ENCODE assay signal across 1 cellular context in genomic region chr3:57949344-57949743, GRCh38.
TF ChIP-seq lines count a peak whose summit lies in the region.

No MANE protein-coding gene starts in this region.

TF ChIP-seq in H1, 55 proteins besides CTCF, POLR2A, EP300 and RAD21:
- TF ChIP-seq SIX5 (IDR thresholded peaks at IDR 0.05; ENCODE audit: low read depth, low read length) (no peak), YY1 (IDR thresholded peaks at IDR 0.05; ENCODE audit: low read depth, low read length) (no peak), KDM5A (IDR thresholded peaks at IDR 0.05; ENCODE audit: low read length) (no peak), EZH2 (IDR thresholded peaks at IDR 0.05; ENCODE audit: low read depth, low read length, severe bottlenecking) (no peak), RFX5 (IDR thresholded peaks at IDR 0.05; ENCODE audit: borderline replicate concordance, low read depth, low read length) (no peak), BACH1 (IDR thresholded peaks at IDR 0.05; ENCODE audit: low read length) (no peak), POLR2AphosphoS5 (IDR thresholded peaks at IDR 0.05; ENCODE audit: low read depth, low read length) (no peak), CBX8 (IDR thresholded peaks at IDR 0.05; ENCODE audit: borderline replicate concordance, low read depth, low read length) (no peak), JUN (IDR thresholded peaks at IDR 0.05; ENCODE audit: low read depth, low read length) (no peak), FOSL1 (IDR thresholded peaks at IDR 0.05; ENCODE audit: insufficient read depth, low read depth, low read length) (no peak), NANOG (IDR thresholded peaks at IDR 0.05; ENCODE audit: insufficient read depth, low read depth, low read length, poor library complexity, severe bottlenecking) (no peak), PHF8 (conservative IDR thresholded peaks at IDR 0.05; ENCODE audit: low read depth, low read length) (no peak), BRCA1 (IDR thresholded peaks at IDR 0.05; ENCODE audit: low read depth, low read length) (no peak)
